In the genomic region with DNA sequence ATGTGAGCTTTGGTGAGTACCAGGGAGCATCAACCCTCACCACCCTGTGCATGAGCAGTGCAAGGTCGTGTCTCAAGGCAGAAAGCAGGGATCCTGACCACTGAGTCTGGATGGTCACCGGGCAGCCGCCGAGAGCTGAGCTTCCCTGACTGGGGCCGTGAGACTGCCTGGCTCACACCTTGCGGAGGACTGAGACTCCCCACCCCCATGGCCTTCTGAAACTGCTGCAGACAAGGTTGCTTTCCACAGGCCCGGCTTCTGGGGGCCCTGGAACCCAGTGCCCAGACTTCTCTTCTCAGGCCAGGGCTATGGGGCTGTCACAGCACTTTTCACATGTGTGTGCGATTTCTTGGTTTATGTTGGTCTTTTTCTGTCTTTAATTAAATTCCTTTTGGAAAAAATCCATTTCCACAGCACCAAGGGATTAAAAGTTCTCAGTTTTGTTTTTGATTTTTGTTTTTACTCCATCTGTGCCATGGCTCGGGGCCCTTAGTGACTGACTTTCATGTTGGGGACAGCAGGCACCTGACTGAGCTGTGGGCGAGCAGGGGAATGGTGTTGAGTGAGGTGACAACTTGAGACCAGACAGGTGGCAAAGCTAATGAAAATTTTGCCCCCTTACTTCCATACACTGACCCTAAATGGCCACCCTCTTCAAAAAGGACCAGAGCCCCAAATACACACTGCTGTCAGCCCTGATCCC, we compare ENCODE assay signal across 21 cellular contexts.
A peak's percentile ranks its signal among the peaks of the same experiment; 100 is the strongest.
DNase-seq lines count a peak whose midpoint lies in the region; ATAC-seq, FAIRE-seq and TF ChIP-seq lines count a peak whose summit lies in the region.
"Had no signal": no experiment of that assay in that cellular context is flagged by ENCODE, and none has a peak within 500 bp of the region (broad histone marks: within the 10 kb centered on the region; RNA-seq: fewer than 3 reads in every experiment).

No MANE protein-coding gene starts in this region.

- no peak overlapping the region for H2BK120ac ChIP-seq in H1 (replicated peaks; ENCODE audit: low read depth, low read length)

- H3K4ac ChIP-seq in H1 (replicated peaks; ENCODE audit: insufficient read length, low read depth, low read length), result no peak overlapping the region

- intact Hi-C loops in Right ventricle myocardium superior (cut with DNase I), result no loop called here
- intact Hi-C loops in left cardiac atrium (cut with DNase I), result no loop called here
- intact Hi-C loops in aorta (cut with DNase I), result loop anchor here in 1 of 2 donors (1.0 to 5.0 kb wide), 2 partner anchors 17 to 33 kb away; no protein-coding TSS in a partner anchor

- H3K4me1 ChIP-seq in H1 (replicated peaks in 1 of 4; ENCODE audit: control insufficient read depth in 3 of 4, insufficient read depth in 4 of 4, low read length in 3 of 4), result no peaks in the 10 kb centered on the region; a peak in 1 of 7 replicates
- H3K4me1 ChIP-seq in aorta (ENCODE audit: control insufficient read depth in 1 of 2, insufficient read depth in 2 of 2, low read length in 2 of 2), result peaks cover 3 to 8% of the 10 kb centered on the region in 2 donors

- H4K91ac ChIP-seq in H1 (replicated peaks; ENCODE audit: insufficient read length, low read length), result no peak overlapping the region

- H3K27ac ChIP-seq in H1 (ENCODE audit: low read depth, low read length) (no peak overlapping the region), aorta (ENCODE audit: low read depth in 1 of 2, low read length in 2 of 2) (peak overlapping the region; percentile 78 to 90)
- H3K27ac ChIP-seq: HL-60 had no signal

- no peaks in the 10 kb centered on the region for H4K20me1 ChIP-seq in H1 (replicated peaks in 1 of 2; ENCODE audit: control insufficient read depth in 1 of 2, insufficient read depth in 2 of 2, low read length in 2 of 2)

- TF ChIP-seq CTCF in H1 (IDR thresholded peaks at IDR 0.05; ENCODE audit: control extremely low read depth in 1 of 3, insufficient read depth in 1 of 3, low read depth in 1 of 3, low read length in 3 of 3), result no peak

- H3K23me2 ChIP-seq in H1 (ENCODE audit: low read depth, low read length), result no peaks in the 10 kb centered on the region

- no peak overlapping the region for H3K9ac ChIP-seq in H1 (replicated peaks in 1 of 4; ENCODE audit: extremely low read depth in 1 of 4, low read depth in 3 of 4, low read length in 3 of 4)

- no peak overlapping the region for H2AFZ ChIP-seq in H1 (ENCODE audit: low read length)

- no peaks in the 10 kb centered on the region for H3K27me3 ChIP-seq in H1 (replicated peaks in 1 of 4; ENCODE audit: control insufficient read depth in 3 of 4, extremely low read depth in 1 of 4, insufficient read depth in 3 of 4, low read length in 3 of 4)
- no peaks in the 10 kb centered on the region for H3K27me3 ChIP-seq in aorta (ENCODE audit: control insufficient read depth in 1 of 2, insufficient read depth in 2 of 2, low read length in 1 of 2)
- H3K27me3 ChIP-seq: MG63 had no signal

- no peaks in the 10 kb centered on the region for H3K79me1 ChIP-seq in H1 (ENCODE audit: low read depth, low read length)

- no peak overlapping the region for H3K56ac ChIP-seq in H1 (replicated peaks; ENCODE audit: insufficient read length, low read depth, low read length)

- ATAC-seq in Right ventricle myocardium superior (ENCODE audit: poor library complexity), result peak; percentile 36
- no peak for ATAC-seq in left cardiac atrium
- ATAC-seq in aorta (ENCODE audit: low FRiP score), result peak; percentile 1
- ATAC-seq: PC-3 had no signal

- no peak overlapping the region for H2BK20ac ChIP-seq in H1 (ENCODE audit: low read length)

- H4K5ac ChIP-seq in H1 (ENCODE audit: insufficient read length, low read depth, low read length), result no peak overlapping the region

- H3K4me2 ChIP-seq in H1 (ENCODE audit: insufficient read depth in 1 of 2, low read depth in 2 of 2, low read length in 2 of 2), result no peak overlapping the region

- POLR2A ChIA-PET in H1 (lab: Charles Lee; ENCODE audit: partially characterized antibody), result interaction anchor here (0.9 kb wide), 1 partner anchor 188 kb away, joined by 3 read pairs; no protein-coding TSS in a partner anchor

- no peak for DNase-seq in Right ventricle myocardium superior
- no peak for DNase-seq in left cardiac atrium
- DNase-seq in H1 (ENCODE audit: low read depth in 1 of 2, low spot score in 2 of 2), result peak in 1 of 2 experiments; percentile 43
- DNase-seq in mesenteric fat pad (ENCODE audit: low spot score), result peak; percentile 73
- no peak for DNase-seq in aorta
- no peak for DNase-seq in NCI-H1105 treated with DMSO at 0.1 percent for 48 hours (lab: John Stamatoyannopoulos, UW)
- no peak for DNase-seq in UCSD-AML1 (lab: John Stamatoyannopoulos, UW; ENCODE audit: unreplicated experiment)
- DNase-seq in DMS153 (lab: John Stamatoyannopoulos, UW), result no peak
- DNase-seq: 8988T, DMS79 treated with DMSO at 0.1 percent for 48 hours, H7, Kasumi-1, NCI-H1048, NCI-H1436 treated with DMSO at 0.1 percent for 48 hours, NCI-H2029, NCI-H345, NCI-H524 treated with DMSO at 0.1 percent for 48 hours, PC-3, RPMI8226 had no signal

- no peak overlapping the region for H3K14ac ChIP-seq in H1 (ENCODE audit: insufficient read length)

- TF ChIP-seq EP300 in H1 (IDR thresholded peaks at IDR 0.05; ENCODE audit: borderline replicate concordance in 1 of 2, low read depth in 2 of 2, low read length in 2 of 2), result no peak

- H2BK15ac ChIP-seq in H1 (ENCODE audit: low read length), result no peak overlapping the region

- no peak overlapping the region for H2AK5ac ChIP-seq in H1 (ENCODE audit: low read depth, low read length)

- no peak overlapping the region for H2BK5ac ChIP-seq in H1 (ENCODE audit: low read depth, low read length)

- TF ChIP-seq POLR2A in H1 (IDR thresholded peaks at IDR 0.05; ENCODE audit: control extremely low read depth in 1 of 2, low read depth in 2 of 2, low read length in 2 of 2), result no peak

- no peaks in the 10 kb centered on the region for H3K9me3 ChIP-seq in H1 (ENCODE audit: insufficient read depth in 2 of 2, low read depth in 1 of 2, low read length in 1 of 2)
- no peaks in the 10 kb centered on the region for H3K9me3 ChIP-seq in aorta (ENCODE audit: control insufficient read depth, low read length)
- H3K9me3 ChIP-seq: MG63 had no signal

- H4K8ac ChIP-seq in H1 (ENCODE audit: extremely low read depth, insufficient read depth, low read length), result no peak overlapping the region

- H3K79me2 ChIP-seq in H1 (ENCODE audit: control insufficient read depth in 1 of 2, insufficient read depth in 2 of 2, low read length in 2 of 2), result no peaks in the 10 kb centered on the region

- H3K4me3 ChIP-seq in H1 (ENCODE audit: extremely low read depth in 1 of 4, insufficient read depth in 2 of 4, low read depth in 3 of 4, low read length in 4 of 4), result no peak overlapping the region
- H3K4me3 ChIP-seq in aorta (ENCODE audit: low read length in 2 of 2), result no peak overlapping the region
- H3K4me3 ChIP-seq: MG63 had no signal

- CTCF ChIA-PET in H1 (lab: Charles Lee; ENCODE audit: partially characterized antibody), result interaction anchor here (0.7 to 1.5 kb wide), 3 partner anchors 22 to 50 kb away, joined by 3 to 6 read pairs (median 3); no protein-coding TSS in a partner anchor

- peak overlapping the region; percentile 50; the same call in 1 of the 2 replicates for H2BK12ac ChIP-seq in H1 (ENCODE audit: low read depth, low read length)

- no peak overlapping the region for H3K23ac ChIP-seq in H1 (ENCODE audit: insufficient read length)

- no peak for TF ChIP-seq RAD21 in H1 (IDR thresholded peaks at IDR 0.05 in 1 of 2, conservative IDR thresholded peaks at IDR 0.05 in 1 of 2; ENCODE audit: low read depth in 2 of 2, low read length in 2 of 2)

- no peak overlapping the region for H3K18ac ChIP-seq in H1 (ENCODE audit: extremely low read depth, low read length)

- no peak for FAIRE-seq in H1 (lab: Jason Lieb, UNC)

- H3K36me3 ChIP-seq in H1 (ENCODE audit: control insufficient read depth in 2 of 4, insufficient read depth in 4 of 4, low read length in 3 of 4) (no peaks in the 10 kb centered on the region), aorta (ENCODE audit: control insufficient read depth in 1 of 2, insufficient read depth in 2 of 2, low read length in 1 of 2) (no peaks in the 10 kb centered on the region)
- H3K36me3 ChIP-seq: MG63 had no signal

- 91% methylated on average over 10 of the region's 10 CpGs; no CpG with 5 or more reads in 1 of the 2 experiments for WGBS in H1 (ENCODE audit: extremely low coverage in 1 of 2, insufficient coverage in 1 of 2, insufficient read length in 1 of 2, insufficient replicate concordance in 2 of 2, low coverage in 1 of 2, low lambda C conversion rate in 2 of 2, missing lambda C conversion rate in 1 of 2), 2 experiments
- 29 to 44% methylated on average over 10 of the region's 10 CpGs for WGBS in aorta, 2 donors

TF ChIP-seq in H1, 55 proteins besides CTCF, POLR2A, EP300 and RAD21:
- TF ChIP-seq HDAC6 (IDR thresholded peaks at IDR 0.05; ENCODE audit: low read depth, low read length), result no peak
- no peak for TF ChIP-seq GTF2F1 (IDR thresholded peaks at IDR 0.05; ENCODE audit: borderline replicate concordance, low read depth, low read length)
- no peak for TF ChIP-seq TCF12 (IDR thresholded peaks at IDR 0.05; ENCODE audit: low read depth, low read length)
- no peak for TF ChIP-seq SUZ12 (IDR thresholded peaks at IDR 0.05; ENCODE audit: low read length)
- no peak for TF ChIP-seq ZNF274 (IDR thresholded peaks at IDR 0.05; ENCODE audit: borderline replicate concordance, extremely low read depth, low read length)
- TF ChIP-seq CHD1 (IDR thresholded peaks at IDR 0.05; ENCODE audit: low read depth, low read length), result no peak
- TF ChIP-seq KDM1A (IDR thresholded peaks at IDR 0.05; ENCODE audit: borderline replicate concordance, low read length), result no peak
- TF ChIP-seq TAF1 (IDR thresholded peaks at IDR 0.05; ENCODE audit: low read depth, low read length), result no peak
- TF ChIP-seq SIRT6 (IDR thresholded peaks at IDR 0.05; ENCODE audit: low read length), result no peak

Comparison
In these comparisons a context has a peak if more than half of its experiments do, and no peak if none do; other contexts are left out.
1. ATAC-seq: peak in Right ventricle myocardium superior (single experiment) and aorta (single experiment); none in left cardiac atrium (0 of 2).